In genomic region chr3:127371338-127371737, GRCh38 we compare ENCODE assay signal across 13 cellular contexts.
DNase-seq lines count a peak whose midpoint lies in the region; ATAC-seq and TF ChIP-seq lines count a peak whose summit lies in the region.
"Had no signal": no experiment of that assay in that cellular context is flagged by ENCODE, and none has a peak within 500 bp of the region (broad histone marks: within the 10 kb centered on the region; RNA-seq: fewer than 3 reads in every experiment).

No MANE protein-coding gene starts in this region.

- no peak for ATAC-seq in GM21381 (IDR thresholded peaks at IDR 0.05; ENCODE audit: unreplicated experiment)
- ATAC-seq: A549, GM12878 had no signal

- H3K9me3 Mint-ChIP-seq in brain, result peaks cover 0 to 12% (median 5%) of the 10 kb centered on the region in 5 experiments
- H3K9me3 Mint-ChIP-seq in glutamatergic neuron (ENCODE audit: unreplicated experiment), result peaks cover 2% of the 10 kb centered on the region
- H3K9me3 Mint-ChIP-seq in neural crest cell, result peaks cover 2% of the 10 kb centered on the region

- peak; percentile 46 for DNase-seq in NCI-H2227 (lab: John Stamatoyannopoulos, UW; ENCODE audit: unreplicated experiment)
- no peak for DNase-seq in glutamatergic neuron
- no peak for DNase-seq in neural crest cell (ENCODE audit: low read depth, low spot score)
- no peak for DNase-seq in erythroblast (lab: John Stamatoyannopoulos, UW)
- no peak for DNase-seq in stimulated activated naive CD4-positive, alpha-beta T cell treated with Interleukin-2 at 50 U/mL for 16 hours (lab: John Stamatoyannopoulos, UW)
- DNase-seq: BE2C; CD4-positive, alpha-beta memory T cell; DMS79; GM23248 had no signal

- no peak for TF ChIP-seq CTCF in brain (conservative IDR thresholded peaks at IDR 0.05)
- TF ChIP-seq CTCF in glutamatergic neuron (IDR thresholded peaks at IDR 0.05; ENCODE audit: partially characterized antibody, unreplicated experiment), result no peak
- no peak for TF ChIP-seq CTCF in neural crest cell (conservative IDR thresholded peaks at IDR 0.05)

- TF ChIP-seq POLR2A in erythroblast (IDR thresholded peaks at IDR 0.05; ENCODE audit: low read length), result no peak

- H3K27me3 Mint-ChIP-seq in brain (peaks cover 3% of the 10 kb centered on the region), glutamatergic neuron (ENCODE audit: unreplicated experiment) (peaks cover 11% of the 10 kb centered on the region), neural crest cell (ENCODE audit: low read depth) (peaks cover 5% of the 10 kb centered on the region)

- H3K36me3 Mint-ChIP-seq in brain, result no peaks in the 10 kb centered on the region
- H3K36me3 Mint-ChIP-seq in glutamatergic neuron (ENCODE audit: unreplicated experiment), result no peaks in the 10 kb centered on the region
- H3K36me3 Mint-ChIP-seq in neural crest cell (ENCODE audit: low read depth), result no peaks in the 10 kb centered on the region
- H3K36me3 Mint-ChIP-seq: CD4-positive, alpha-beta memory T cell had no signal

- H3K4me3 Mint-ChIP-seq in brain, result peak overlapping the region in 4 of 5 experiments; percentile 10 to 68 (median 43)
- H3K4me3 Mint-ChIP-seq in glutamatergic neuron (ENCODE audit: unreplicated experiment), result peak overlapping the region; percentile 11
- H3K4me3 Mint-ChIP-seq in neural crest cell, result no peak overlapping the region
- H3K4me3 Mint-ChIP-seq: CD4-positive, alpha-beta memory T cell had no signal

- H3K27ac Mint-ChIP-seq in brain, result peak overlapping the region; percentile 57 to 94 (median 89)
- H3K27ac Mint-ChIP-seq in glutamatergic neuron (ENCODE audit: unreplicated experiment), result no peak overlapping the region
- peak overlapping the region; percentile 44 for H3K27ac Mint-ChIP-seq in neural crest cell (ENCODE audit: unreplicated experiment)
- H3K27ac Mint-ChIP-seq: CD4-positive, alpha-beta memory T cell had no signal

- peaks cover 58% of the 10 kb centered on the region for H3K4me1 Mint-ChIP-seq in brain
- H3K4me1 Mint-ChIP-seq in glutamatergic neuron (ENCODE audit: low read depth, unreplicated experiment), result peaks cover 11% of the 10 kb centered on the region
- H3K4me1 Mint-ChIP-seq in neural crest cell, result peaks cover 32% of the 10 kb centered on the region
